In genomic region chr1:39892611-39893595, GRCh38 we compare ENCODE assay signal across 8 cellular contexts. TPM values are rescaled to one million over a fixed set of nuclear protein-coding genes. Genes with fewer than 3 reads are reported as not detected.
DNase-seq lines count a peak whose midpoint lies in the region; ATAC-seq, FAIRE-seq and TF ChIP-seq lines count a peak whose summit lies in the region.

No MANE protein-coding gene starts in this region.

- H3K4me3 ChIP-seq in naive thymus-derived CD4-positive, alpha-beta T cell (ENCODE audit: low read length) = no peak overlapping the region

- H3K27me3 Mint-ChIP-seq in chondrocyte (ENCODE audit: low read depth) = peaks cover 2% of the 10 kb centered on the region
- H3K27me3 Mint-ChIP-seq in naive thymus-derived CD4-positive, alpha-beta T cell = peaks cover 13 to 64% (median 21%) of the 10 kb centered on the region in 5 donors

- no peaks in the 10 kb centered on the region for H3K36me3 Mint-ChIP-seq in chondrocyte (ENCODE audit: low read depth)
- H3K36me3 Mint-ChIP-seq in naive thymus-derived CD4-positive, alpha-beta T cell = no peaks in the 10 kb centered on the region

- ATAC-seq in naive thymus-derived CD4-positive, alpha-beta T cell = peak; percentile 41
- ATAC-seq in HG02678 (IDR thresholded peaks at IDR 0.05; ENCODE audit: unreplicated experiment) = no peak

- FAIRE-seq in G401.6 (lab: Jason Lieb, UNC) = peak; percentile 97

- TF ChIP-seq CTCF in chondrocyte (IDR thresholded peaks at IDR 0.05) = no peak

- H3K27ac Mint-ChIP-seq in chondrocyte (ENCODE audit: unreplicated experiment) = peak overlapping the region; percentile 65
- H3K27ac Mint-ChIP-seq in naive thymus-derived CD4-positive, alpha-beta T cell = no peak overlapping the region

- CTCF ChIA-PET in naive thymus-derived CD4-positive, alpha-beta T cell (lab: Charles Lee) = interaction anchor here (0.5 kb wide), 1 partner anchor 27 kb away, joined by 3 read pairs; no protein-coding TSS in a partner anchor

- no peaks in the 10 kb centered on the region for H3K9me3 Mint-ChIP-seq in chondrocyte (ENCODE audit: low read depth)
- peaks cover 0 to 2% (median 0%) of the 10 kb centered on the region in 11 donors for H3K9me3 Mint-ChIP-seq in naive thymus-derived CD4-positive, alpha-beta T cell

- POLR2A ChIA-PET in naive thymus-derived CD4-positive, alpha-beta T cell (lab: Charles Lee) = no interaction called here

- intact Hi-C loops in naive thymus-derived CD4-positive, alpha-beta T cell (cut with micrococcal nuclease) = no loop called here

- no peak overlapping the region for H3K27ac ChIP-seq in naive thymus-derived CD4-positive, alpha-beta T cell (ENCODE audit: low read depth, low read length)

- H3K4me1 ChIP-seq in naive thymus-derived CD4-positive, alpha-beta T cell (ENCODE audit: control insufficient read depth in 2 of 2, insufficient read depth in 2 of 2, low read length in 2 of 2) = no peaks in the 10 kb centered on the region

- H3K4me3 Mint-ChIP-seq in chondrocyte (ENCODE audit: unreplicated experiment) = no peak overlapping the region
- no peak overlapping the region for H3K4me3 Mint-ChIP-seq in naive thymus-derived CD4-positive, alpha-beta T cell

- H3K36me3 ChIP-seq in naive thymus-derived CD4-positive, alpha-beta T cell (ENCODE audit: control insufficient read depth in 2 of 3, insufficient read depth in 3 of 3, low read length in 3 of 3) = no peaks in the 10 kb centered on the region

- H3K9me3 ChIP-seq in naive thymus-derived CD4-positive, alpha-beta T cell (ENCODE audit: control insufficient read depth in 2 of 3, low read length in 3 of 3) = no peaks in the 10 kb centered on the region

- DNase-seq in NCI-H2196 (lab: John Stamatoyannopoulos, UW; ENCODE audit: unreplicated experiment) (peak; percentile 75), chondrocyte (ENCODE audit: low spot score) (no peak), HuH-7 (ENCODE audit: low spot score) (no peak), T-helper 9 cell (no peak), UCSD-AML1 (lab: John Stamatoyannopoulos, UW; ENCODE audit: unreplicated experiment) (no peak)
- DNase-seq in naive thymus-derived CD4-positive, alpha-beta T cell = no peak

- H3K4me1 Mint-ChIP-seq in chondrocyte (ENCODE audit: low read depth) = peaks cover 39% of the 10 kb centered on the region
- peaks cover 0 to 2% (median 0%) of the 10 kb centered on the region in 7 donors for H3K4me1 Mint-ChIP-seq in naive thymus-derived CD4-positive, alpha-beta T cell

- peaks cover 0 to 3% of the 10 kb centered on the region in 2 donors for H3K27me3 ChIP-seq in naive thymus-derived CD4-positive, alpha-beta T cell (ENCODE audit: control insufficient read depth in 2 of 2, insufficient read depth in 2 of 2, low read length in 2 of 2)

RNA-seq across cellular contexts. Expression of gene MYCL, which starts 8.8 kb away (rescaled TPM):
- 0.29 to 0.62 TPM (median 0.47 TPM) in 3 replicates for total RNA-seq in chondrocyte
- 1 to 10 TPM in 2 of 5 experiments, under 1 TPM in 2, not detected in 1; 0.30 to 8.1 (median 0.83) TPM for total RNA-seq in naive thymus-derived CD4-positive, alpha-beta T cell
- under 1 TPM in 1 of 2 donors, not detected in 1; 0.05 TPM for polyA plus RNA-seq in naive thymus-derived CD4-positive, alpha-beta T cell

RNA-seq across cellular contexts. Expression of gene TRIT1, which starts 9.6 kb away (rescaled TPM):
- 9.3 to 12.3 TPM (median 10.7 TPM) in 3 replicates for total RNA-seq in chondrocyte
- total RNA-seq in naive thymus-derived CD4-positive, alpha-beta T cell = 10 to 100 TPM; 12.4 to 21.7 (median 19.5) TPM
- 10 to 100 TPM in 1 of 2 donors, 1 to 10 TPM in 1; 8.2 to 14.5 TPM for polyA plus RNA-seq in naive thymus-derived CD4-positive, alpha-beta T cell
